In genomic region chr5:140806834-140807775, GRCh38 we compare ENCODE assay signal across 8 cellular contexts. TPM values are rescaled to one million over a fixed set of nuclear protein-coding genes. Genes with fewer than 3 reads are reported as not detected.
DNase-seq lines count a peak whose midpoint lies in the region; ATAC-seq, FAIRE-seq and TF ChIP-seq lines count a peak whose summit lies in the region.

PCDHA4 (plus strand) TSS chr5:140807068.

- intact Hi-C loops in Panc1 (cut with micrococcal nuclease; ENCODE audit: unreplicated experiment): loop anchor here (2.0 kb wide), 1 partner anchor 234 kb away; no protein-coding TSS in a partner anchor

- H3K4me1 Mint-ChIP-seq in progenitor cell of endocrine pancreas (ENCODE audit: low read depth) (peaks cover 4% of the 10 kb centered on the region), T-helper 17 cell (no peaks in the 10 kb centered on the region)

- H3K27ac Mint-ChIP-seq in progenitor cell of endocrine pancreas: peak within 1 kb of the TSS; percentile 96
- no peak within 1 kb of the TSS for H3K27ac Mint-ChIP-seq in T-helper 17 cell

- BruUV-seq in Panc1 (replicated peaks; lab: Mats Ljungman, UMichigan): no TSS peak

- POLR2A ChIA-PET in Panc1 (lab: Charles Lee): no interaction called here

- H3K4me3 Mint-ChIP-seq in progenitor cell of endocrine pancreas (ENCODE audit: low read depth): peak within 1 kb of the TSS; percentile 93
- no peak within 1 kb of the TSS for H3K4me3 Mint-ChIP-seq in T-helper 17 cell

- no peaks in the 10 kb centered on the region for H3K27me3 ChIP-seq in Panc1 (ENCODE audit: control insufficient read depth, insufficient read depth, low read length)

- peak within 1 kb of the TSS; percentile 54 to 61 for H3K4me3 ChIP-seq in Panc1 (ENCODE audit: low read depth in 2 of 2, low read length in 2 of 2)

- FAIRE-seq in frontal cortex (lab: Jason Lieb, UNC): no peak

- CTCF ChIA-PET in Panc1 (lab: Charles Lee): interaction anchor here (0.6 kb wide), 1 partner anchor 9 kb away, joined by 3 read pairs; no protein-coding TSS in a partner anchor

- no peaks in the 10 kb centered on the region for H3K36me3 ChIP-seq in Panc1 (ENCODE audit: control insufficient read depth, insufficient read depth, low read length)

- peaks cover 3% of the 10 kb centered on the region; the same call in 1 of the 2 replicates for H3K9me3 ChIP-seq in Panc1 (ENCODE audit: control insufficient read depth, insufficient read depth, low read depth, low read length)
- H3K9me3 ChIP-seq in T-helper 17 cell (ENCODE audit: control insufficient read depth, low read length, poor library complexity, severe bottlenecking): peaks cover 4% of the 10 kb centered on the region

- TF ChIP-seq CTCF in Panc1 (IDR thresholded peaks at IDR 0.05) (peak; percentile 79), progenitor cell of endocrine pancreas (IDR thresholded peaks at IDR 0.05; ENCODE audit: unreplicated experiment) (peak; percentile 75)

- H3K36me3 Mint-ChIP-seq in progenitor cell of endocrine pancreas (ENCODE audit: insufficient read depth): peaks cover 60% of the 10 kb centered on the region
- H3K36me3 Mint-ChIP-seq in T-helper 17 cell (ENCODE audit: low read depth): no peaks in the 10 kb centered on the region

- in situ Hi-C loops in Panc1 (cut with HindIII; ENCODE audit: low pct_unique_long_range_greater_than_20kb, low sequenced_read_pairs): no loop called here

- peaks cover 26% of the 10 kb centered on the region for H3K9me3 Mint-ChIP-seq in progenitor cell of endocrine pancreas (ENCODE audit: low read depth)

- no peaks in the 10 kb centered on the region for H3K27me3 Mint-ChIP-seq in progenitor cell of endocrine pancreas
- H3K27me3 Mint-ChIP-seq in T-helper 17 cell: peaks cover 12% of the 10 kb centered on the region

- H3K4me1 ChIP-seq in Panc1 (ENCODE audit: control insufficient read depth, insufficient read depth, low read length): no peaks in the 10 kb centered on the region

- DNase-seq in DMS 273 (lab: John Stamatoyannopoulos, UW; ENCODE audit: unreplicated experiment): peak; percentile 3
- no peak for DNase-seq in DMS 273 treated with DMSO at 0.1 percent for 48 hours (lab: John Stamatoyannopoulos, UW)
- no peak for DNase-seq in Panc1 (ENCODE audit: low read depth, low spot score)
- no peak for DNase-seq in frontal cortex (ENCODE audit: low spot score in 2 of 2)
- peak; percentile 77 for DNase-seq in progenitor cell of endocrine pancreas (ENCODE audit: low spot score, unreplicated experiment)
- DNase-seq in DMS153 treated with DMSO at 0.1 percent for 48 hours (lab: John Stamatoyannopoulos, UW; ENCODE audit: unreplicated experiment): no peak
- no peak for DNase-seq in NCI-H1417 (lab: John Stamatoyannopoulos, UW)
- DNase-seq in T-helper 17 cell: no peak

- H3K27ac ChIP-seq in Panc1 (ENCODE audit: low read length): no peak within 1 kb of the TSS

- peak; percentile 95 for ATAC-seq in Panc1
- ATAC-seq in T-helper 17 cell: no peak

RNA-seq across cellular contexts. Expression of gene PCDHA4, which starts in this region (rescaled TPM):
- total RNA-seq in Panc1 (2021; ENCODE audit: unreplicated experiment) (3.1 TPM), frontal cortex (12.2 TPM), progenitor cell of endocrine pancreas (27.8 and 28.6 TPM in 2 replicates), T-helper 17 cell (not detected)
- 4.7 TPM for polyA plus RNA-seq in Panc1 (2012; ENCODE audit: insufficient read length)

Comparison
In these comparisons a context has a peak if more than half of its experiments do, and no peak if none do; other contexts are left out.
1. DNase-seq: peak in DMS 273 (single experiment) and progenitor cell of endocrine pancreas (single experiment); none in DMS 273 treated with DMSO at 0.1 percent for 48 hours (single experiment), Panc1 (single experiment), frontal cortex (0 of 2), DMS153 treated with DMSO at 0.1 percent for 48 hours (single experiment), NCI-H1417 (0 of 3) and T-helper 17 cell (0 of 3).